ENCODE assay signal across 8 cellular contexts in the genomic region with DNA sequence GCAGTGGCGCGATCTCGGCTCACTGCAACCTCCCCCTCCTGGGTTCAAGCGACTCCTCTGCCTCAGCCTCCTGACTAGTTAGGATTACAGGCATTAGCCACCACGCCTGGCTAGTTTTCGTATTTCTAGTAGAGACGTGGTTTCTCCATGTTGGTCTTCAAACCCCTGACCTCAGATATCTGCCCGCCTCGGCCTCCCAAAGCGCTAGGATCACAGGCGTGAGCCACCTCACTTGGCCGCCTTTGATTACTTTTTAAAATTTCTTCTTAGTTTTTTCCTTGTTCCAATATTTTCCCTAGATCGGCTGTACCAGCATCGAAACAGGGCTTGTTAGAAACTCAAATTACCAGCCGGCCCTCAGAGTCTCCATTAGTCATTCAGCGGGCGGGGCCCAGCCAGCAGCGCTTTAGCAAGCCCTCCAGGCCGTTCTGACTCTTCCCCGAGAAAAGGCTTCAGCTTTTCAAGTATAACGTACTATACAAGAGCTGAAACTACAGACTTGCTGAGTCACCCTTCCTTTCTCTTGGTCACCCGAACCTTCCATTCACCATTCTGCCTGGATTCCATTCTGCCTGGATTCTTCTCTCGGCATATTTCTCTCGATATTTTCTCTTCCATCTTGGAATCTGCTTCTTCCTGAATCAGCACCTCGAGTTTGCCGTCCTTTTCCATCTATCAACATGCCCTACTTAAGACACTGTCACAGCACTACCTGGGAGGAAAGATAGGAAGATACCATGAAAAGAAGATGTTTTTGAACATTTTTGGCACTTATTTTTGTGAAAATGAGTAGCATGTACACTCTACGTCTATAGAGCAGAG. TPM values are rescaled to one million over a fixed set of nuclear protein-coding genes. Genes with fewer than 3 reads are reported as not detected.
DNase-seq lines count a peak whose midpoint lies in the region; ATAC-seq and TF ChIP-seq lines count a peak whose summit lies in the region.

No MANE protein-coding gene starts in this region.

- CTCF ChIA-PET in BJ (lab: Yijun Ruan, JAX): no interaction called here

- H3K36me3 ChIP-seq in BJ (ENCODE audit: control insufficient read depth, insufficient read depth, low read length): no peaks in the 10 kb centered on the region

- POLR2A ChIA-PET in BJ (lab: Charles Lee): interaction anchor here (0.6 kb wide), 1 partner anchor 61 kb away, joined by 6 read pairs; no protein-coding TSS in a partner anchor

- ATAC-seq in HG02973 (IDR thresholded peaks at IDR 0.05; ENCODE audit: unreplicated experiment) (no peak), GM21423 (IDR thresholded peaks at IDR 0.05; ENCODE audit: unreplicated experiment) (no peak)

- no peaks in the 10 kb centered on the region for H3K27me3 ChIP-seq in BJ (ENCODE audit: control insufficient read depth, insufficient read depth, low read length)

- no peak overlapping the region for H3K4me3 ChIP-seq in BJ (ENCODE audit: low read depth, low read length)

- TF ChIP-seq CTCF in BJ (IDR thresholded peaks at IDR 0.05; ENCODE audit: insufficient read depth, low read depth, low read length): no peak

- DNase-seq in BJ (ENCODE audit: low read depth) (peak; percentile 44), HT-29 (ENCODE audit: low spot score) (peak; percentile 61), UCSD-AML1 (lab: John Stamatoyannopoulos, UW; ENCODE audit: unreplicated experiment) (peak; percentile 56), islet precursor cell (peak; percentile 93), activated gamma-delta T cell (lab: John Stamatoyannopoulos, UW) (no peak), NCI-H526 treated with DMSO at 0.1 percent for 48 hours (lab: John Stamatoyannopoulos, UW) (no peak)

RNA-seq across cellular contexts. Expression of gene CAPRIN1, which starts 6.7 kb away (rescaled TPM):
- 183 and 195 TPM in 2 replicates for polyA plus RNA-seq in BJ (2011; rRNA removed)
- polyA minus RNA-seq in BJ (2011; rRNA and poly(A)+ RNA removed): 256 and 364 TPM in 2 replicates
- 360 and 372 TPM in 2 replicates for total RNA-seq in HT-29 (2014; rRNA removed; shearing (Covaris generic))

Comparison
In these comparisons a context has a peak if more than half of its experiments do, and no peak if none do; other contexts are left out.
1. DNase-seq: peak in BJ (single experiment), HT-29 (single experiment), UCSD-AML1 (single experiment) and islet precursor cell (single experiment); none in activated gamma-delta T cell (single experiment) and NCI-H526 treated with DMSO at 0.1 percent for 48 hours (single experiment).